Comparison of ENCODE assay signal across 29 cellular contexts in genomic region chr4:97457253-97457652, GRCh38.
A peak's percentile ranks its signal among the peaks of the same experiment; 100 is the strongest.
DNase-seq lines count a peak whose midpoint lies in the region; ATAC-seq, FAIRE-seq and TF ChIP-seq lines count a peak whose summit lies in the region.
"Had no signal": no experiment of that assay in that cellular context is flagged by ENCODE, and none has a peak within 500 bp of the region (broad histone marks: within the 10 kb centered on the region; RNA-seq: fewer than 3 reads in every experiment).

No MANE protein-coding gene starts in this region.

- H3K4me3 ChIP-seq in GM23338 (no peak overlapping the region), upper lobe of left lung (no peak overlapping the region)
- H3K4me3 ChIP-seq: thyroid gland had no signal

- peak overlapping the region; percentile 56; the same call in 1 of the 2 replicates for H3K27ac Mint-ChIP-seq in GM23338
- H3K27ac Mint-ChIP-seq: activated CD8-positive, alpha-beta T cell treated with anti-CD3 and anti-CD28 coated beads, Interleukin-2, amount 10 ng/mL, durations not matched to agents 7 days and 5 days; activated naive CD8-positive, alpha-beta T cell treated with anti-CD3 and anti-CD28 coated beads, Interleukin-2, amount 10 ng/mL, durations not matched to agents 7 days and 5 days; CD4-positive, CD25-positive, alpha-beta regulatory T cell; natural killer cell treated with Interleukin-12 subunit alpha and Interleukin-12 subunit beta and Interleukin-15 and Interleukin-18, amount 100 ng/mL, for 72 hours; stimulated activated naive CD8-positive, alpha-beta T cell treated with anti-CD3 and anti-CD28 coated beads, Interleukin-15, amount 100 ng/mL, for 72 hours had no signal

- peaks cover 0 to 11% (median 2%) of the 10 kb centered on the region in 4 donors for H3K9me3 ChIP-seq in upper lobe of left lung
- H3K9me3 ChIP-seq: thyroid gland had no signal

- no peaks in the 10 kb centered on the region; the same call in 1 of the 2 replicates for H3K9me2 ChIP-seq in GM23338 (ENCODE audit: insufficient read depth)

- H3K9me3 Mint-ChIP-seq in GM23338: peaks cover 23% of the 10 kb centered on the region

- no peak overlapping the region for H3K4me2 ChIP-seq in GM23338
- H3K4me2 ChIP-seq: KMS-11 had no signal

- TF ChIP-seq POLR2A in upper lobe of left lung (IDR thresholded peaks at IDR 0.05): no peak

- H3K27me3 Mint-ChIP-seq in GM23338 (ENCODE audit: insufficient read depth, low read depth, poor library complexity): peaks cover 1% of the 10 kb centered on the region
- H3K27me3 Mint-ChIP-seq: activated naive CD8-positive, alpha-beta T cell treated with anti-CD3 and anti-CD28 coated beads, Interleukin-2, amount 10 ng/mL, durations not matched to agents 7 days and 5 days; CD4-positive, CD25-positive, alpha-beta regulatory T cell; central memory CD8-positive, alpha-beta T cell; natural killer cell treated with Interleukin-12 subunit alpha and Interleukin-12 subunit beta and Interleukin-15 and Interleukin-18, amount 100 ng/mL, for 72 hours; stimulated activated naive CD8-positive, alpha-beta T cell treated with anti-CD3 and anti-CD28 coated beads, Interleukin-15, amount 100 ng/mL, for 72 hours had no signal

- H3K79me2 ChIP-seq in GM23338 (replicated peaks; ENCODE audit: insufficient read depth): no peaks in the 10 kb centered on the region
- H3K79me2 ChIP-seq: parathyroid adenoma had no signal

- peaks cover 16% of the 10 kb centered on the region for H3K36me3 Mint-ChIP-seq in GM23338 (ENCODE audit: low read depth)
- H3K36me3 Mint-ChIP-seq: activated naive CD8-positive, alpha-beta T cell treated with anti-CD3 and anti-CD28 coated beads, Interleukin-2, amount 10 ng/mL, durations not matched to agents 7 days and 5 days; CD4-positive, CD25-positive, alpha-beta regulatory T cell had no signal

- H3K4me1 Mint-ChIP-seq in GM23338: peaks cover 8% of the 10 kb centered on the region; the same call in 2 of the 3 replicates
- H3K4me1 Mint-ChIP-seq: activated naive CD8-positive, alpha-beta T cell treated with anti-CD3 and anti-CD28 coated beads, Interleukin-2, amount 10 ng/mL, durations not matched to agents 7 days and 5 days; CD4-positive, CD25-positive, alpha-beta regulatory T cell; central memory CD8-positive, alpha-beta T cell; stimulated activated naive CD8-positive, alpha-beta T cell treated with anti-CD3 and anti-CD28 coated beads, Interleukin-15, amount 100 ng/mL, for 72 hours had no signal

- H3K27ac ChIP-seq in C4-2B (no peak overlapping the region), GM23338 (ENCODE audit: low read depth) (no peak overlapping the region; the same call in 1 of the 2 replicates), upper lobe of left lung (no peak overlapping the region)
- H3K27ac ChIP-seq: KMS-11, parathyroid adenoma, thyroid gland had no signal

- in situ Hi-C loops in G401 (cut with HindIII; ENCODE audit: low sequenced_read_pairs): no loop called here

- no peak overlapping the region for H3K4me3 Mint-ChIP-seq in GM23338
- H3K4me3 Mint-ChIP-seq: activated CD8-positive, alpha-beta T cell treated with anti-CD3 and anti-CD28 coated beads, Interleukin-2, amount 10 ng/mL, durations not matched to agents 7 days and 5 days; activated naive CD8-positive, alpha-beta T cell treated with anti-CD3 and anti-CD28 coated beads, Interleukin-2, amount 10 ng/mL, durations not matched to agents 7 days and 5 days; CD4-positive, CD25-positive, alpha-beta regulatory T cell; central memory CD8-positive, alpha-beta T cell; natural killer cell treated with Interleukin-12 subunit alpha and Interleukin-12 subunit beta and Interleukin-15 and Interleukin-18, amount 100 ng/mL, for 72 hours; stimulated activated naive CD8-positive, alpha-beta T cell treated with anti-CD3 and anti-CD28 coated beads, Interleukin-15, amount 100 ng/mL, for 72 hours had no signal

- H2AFZ ChIP-seq in GM23338: peak overlapping the region; percentile 19; the same call in 1 of the 2 replicates
- H2AFZ ChIP-seq: parathyroid adenoma had no signal

- WGBS in upper lobe of left lung, 2 donors: 36 to 55% methylated on average over 1 of the region's 1 CpG

- TF ChIP-seq EP300 in upper lobe of left lung (IDR thresholded peaks at IDR 0.05): no peak

- DNase-seq in GM23338 (ENCODE audit: low spot score) (no peak), NCI-H748 (lab: John Stamatoyannopoulos, UW; ENCODE audit: unreplicated experiment) (peak; percentile 93), kidney glomerular epithelial cell (lab: John Stamatoyannopoulos, UW) (peak; percentile 19), NCI-H446 treated with DMSO at 0.1 percent for 48 hours (lab: John Stamatoyannopoulos, UW) (no peak), upper lobe of left lung (no peak), G401 (ENCODE audit: low spot score) (no peak), D721Med (ENCODE audit: insufficient read length, low spot score) (no peak)
- DNase-seq: activated CD4-positive, CD25-positive, alpha-beta regulatory T cell treated with anti-CD3 and anti-CD28 coated beads, Interleukin-2, amount 50 U/mL, for 72 hours; activated CD8-positive, alpha-beta T cell treated with anti-CD3 and anti-CD28 coated beads, Interleukin-2, amount 10 ng/mL, durations not matched to agents 7 days and 5 days; activated effector memory CD4-positive, alpha-beta T cell treated with Interleukin-2 at 50 U/mL for 16 hours; activated naive CD8-positive, alpha-beta T cell treated with anti-CD3 and anti-CD28 coated beads, Interleukin-2, amount 10 ng/mL, durations not matched to agents 7 days and 5 days; activated T-cell treated with anti-CD3 and anti-CD28 coated beads for 4 hours; CD4-positive, CD25-positive, alpha-beta regulatory T cell; DMS79; left ventricle myocardium superior; NCI-H1694 treated with DMSO at 0.1 percent for 48 hours; NCI-H2227 treated with DMSO at 0.1 percent for 48 hours; stimulated activated CD4-positive, alpha-beta T cell treated with anti-CD3 and anti-CD28 coated beads, Interleukin-15, amount 100 ng/mL, for 24 hours; stimulated activated naive CD8-positive, alpha-beta T cell treated with anti-CD3 and anti-CD28 coated beads, Interleukin-15, amount 100 ng/mL, for 72 hours; T-helper 1 cell; thyroid gland had no signal

- no peak for ATAC-seq in GM23338
- no peak for ATAC-seq in upper lobe of left lung (ENCODE audit: low FRiP score in 2 of 2)
- ATAC-seq: activated CD8-positive, alpha-beta T cell treated with anti-CD3 and anti-CD28 coated beads, Interleukin-2, amount 10 ng/mL, durations not matched to agents 7 days and 5 days; left ventricle myocardium superior; natural killer cell treated with Interleukin-12 subunit alpha and Interleukin-12 subunit beta and Interleukin-15 and Interleukin-18, amount 100 ng/mL, for 72 hours; sciatic nerve; stimulated activated naive CD8-positive, alpha-beta T cell treated with anti-CD3 and anti-CD28 coated beads, Interleukin-15, amount 100 ng/mL, for 72 hours had no signal

- no peak for FAIRE-seq in D721Med (lab: Jason Lieb, UNC)
- FAIRE-seq: H1, TTC549 had no signal

- H3K36me3 ChIP-seq in GM23338 (ENCODE audit: insufficient read depth): no peaks in the 10 kb centered on the region
- H3K36me3 ChIP-seq in upper lobe of left lung: no peaks in the 10 kb centered on the region
- H3K36me3 ChIP-seq: thyroid gland had no signal

- H3K4me1 ChIP-seq in GM23338 (ENCODE audit: insufficient read depth): peaks cover 10% of the 10 kb centered on the region
- H3K4me1 ChIP-seq in upper lobe of left lung: no peaks in the 10 kb centered on the region
- H3K4me1 ChIP-seq: parathyroid adenoma, thyroid gland had no signal

- H3F3A ChIP-seq in GM23338 (replicated peaks; ENCODE audit: low read depth): no peaks in the 10 kb centered on the region

- no peaks in the 10 kb centered on the region for H4K20me1 ChIP-seq in GM23338 (replicated peaks; ENCODE audit: insufficient read depth)

- TF ChIP-seq CTCF in C4-2B (conservative IDR thresholded peaks at IDR 0.05) (peak; percentile 29), GM23338 (conservative IDR thresholded peaks at IDR 0.05; ENCODE audit: low read depth in 2 of 2) (no peak), upper lobe of left lung (IDR thresholded peaks at IDR 0.05) (no peak), D721Med (IDR thresholded peaks at IDR 0.05; ENCODE audit: insufficient read depth, missing control alignments) (no peak)

- no peaks in the 10 kb centered on the region for H3K27me3 ChIP-seq in GM23338 (ENCODE audit: insufficient read depth)
- no peaks in the 10 kb centered on the region for H3K27me3 ChIP-seq in upper lobe of left lung
- H3K27me3 ChIP-seq: thyroid gland had no signal

Comparison
In these comparisons a context has a peak if more than half of its experiments do, and no peak if none do; other contexts are left out.
1. DNase-seq: peak in NCI-H748 (single experiment) and kidney glomerular epithelial cell (single experiment); none in GM23338 (single experiment), NCI-H446 treated with DMSO at 0.1 percent for 48 hours (single experiment), upper lobe of left lung (0 of 2), G401 (single experiment) and D721Med (single experiment).